In the genomic region with DNA sequence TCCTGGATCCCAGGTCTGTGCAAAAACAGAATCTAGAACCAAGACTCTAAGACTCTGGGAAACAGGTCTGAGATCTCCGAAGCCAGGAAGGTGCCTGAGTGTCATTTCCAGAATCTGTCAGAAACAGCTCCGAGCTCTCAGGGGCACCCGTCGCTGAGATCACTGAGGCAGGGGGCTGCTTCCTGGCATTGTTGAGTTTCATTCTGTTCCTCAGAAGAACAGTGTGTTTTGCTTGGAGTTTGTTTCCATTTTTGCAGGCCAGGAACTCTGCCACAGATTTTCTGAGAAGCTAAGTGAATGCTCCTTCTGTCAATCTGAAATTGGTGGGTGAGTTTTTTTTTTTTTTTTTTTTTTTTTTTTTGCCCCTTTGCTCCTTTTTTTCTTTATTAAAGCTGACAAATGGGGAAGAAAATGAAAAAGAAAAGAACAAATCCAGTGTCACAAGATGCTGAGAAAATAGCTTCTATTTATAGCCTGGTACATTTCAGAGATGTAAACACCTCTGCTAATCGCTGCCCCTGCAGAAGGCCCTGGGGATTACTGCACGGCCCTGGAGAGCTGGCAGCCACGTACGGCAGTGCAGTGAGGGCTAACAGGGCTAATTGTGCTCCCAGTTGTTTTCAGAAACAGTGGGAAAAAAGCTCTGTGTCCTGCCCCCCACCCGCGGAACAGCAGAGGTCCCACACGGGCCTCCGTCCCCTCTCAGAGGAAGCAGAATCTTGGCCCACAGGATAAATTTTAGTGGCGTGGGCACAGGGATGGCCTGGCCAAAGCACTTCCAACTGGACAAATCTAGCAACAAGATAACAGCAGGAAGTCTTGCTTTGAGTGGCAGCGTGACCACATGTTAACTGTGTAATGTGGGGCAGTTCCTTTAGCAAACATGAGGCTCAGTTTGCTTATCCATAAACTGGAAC, we compare ENCODE assay signal across 11 cellular contexts.
A peak's percentile ranks its signal among the peaks of the same experiment; 100 is the strongest.
DNase-seq lines count a peak whose midpoint lies in the region; ATAC-seq and TF ChIP-seq lines count a peak whose summit lies in the region.
"Had no signal": no experiment of that assay in that cellular context is flagged by ENCODE, and none has a peak within 500 bp of the region (broad histone marks: within the 10 kb centered on the region; RNA-seq: fewer than 3 reads in every experiment).

No MANE protein-coding gene starts in this region.

- no peaks in the 10 kb centered on the region for H3K27me3 Mint-ChIP-seq in stimulated activated memory B cell treated with anti-CD40 and anti-IgM and Interleukin-4, amounts not matched to agents 10 μg/mL and 1 μg/mL and 100 μg/mL, for 72 hours
- no peaks in the 10 kb centered on the region for H3K27me3 Mint-ChIP-seq in activated T-helper 1 cell treated with anti-CD3 and anti-CD28 coated beads, Interleukin-12 subunit alpha, Interleukin-12 subunit beta, Interleukin-2, Interleukin-4 antibody, amounts not matched to agents 30 ng/mL and 10 ng/mL and 1 ng/mL, durations not matched to agents 14 hours and 24 hours and 36 hours (ENCODE audit: insufficient read depth)
- H3K27me3 Mint-ChIP-seq: central memory CD8-positive, alpha-beta T cell had no signal

- TF ChIP-seq POLR2A in gastrocnemius medialis (IDR thresholded peaks at IDR 0.05): no peak

- peaks cover 0 to 2% (median 0%) of the 10 kb centered on the region in 3 donors for H3K27me3 ChIP-seq in gastrocnemius medialis
- peaks cover 5% of the 10 kb centered on the region for H3K27me3 ChIP-seq in lower lobe of right lung (ENCODE audit: low read depth)

- H3K4me3 ChIP-seq in gastrocnemius medialis (no peak overlapping the region), lower lobe of right lung (no peak overlapping the region)

- peak; percentile 57 for DNase-seq in HCEC 1CT
- peak; percentile 37 to 44 for DNase-seq in SHP77 (lab: John Stamatoyannopoulos, UW)
- DNase-seq in globus pallidus (ENCODE audit: low spot score): peak; percentile 16
- peak; percentile 39 to 46 for DNase-seq in gastrocnemius medialis
- DNase-seq in lower lobe of right lung: no peak
- no peak for DNase-seq in activated T-helper 1 cell treated with anti-CD3 and anti-CD28 coated beads, Interleukin-12 subunit alpha, Interleukin-12 subunit beta, Interleukin-2, Interleukin-4 antibody, amounts not matched to agents 30 ng/mL and 10 ng/mL and 1 ng/mL, durations not matched to agents 14 hours and 24 hours and 36 hours (ENCODE audit: low spot score)
- DNase-seq in kidney glomerular epithelial cell (lab: John Stamatoyannopoulos, UW): no peak
- DNase-seq: activated CD4-positive, alpha-beta T cell treated with anti-CD3 and anti-CD28 coated beads for 4 hours had no signal

- H3K27ac Mint-ChIP-seq in stimulated activated memory B cell treated with anti-CD40 and anti-IgM and Interleukin-4, amounts not matched to agents 10 μg/mL and 1 μg/mL and 100 μg/mL, for 72 hours: no peak overlapping the region
- no peak overlapping the region for H3K27ac Mint-ChIP-seq in activated T-helper 1 cell treated with anti-CD3 and anti-CD28 coated beads, Interleukin-12 subunit alpha, Interleukin-12 subunit beta, Interleukin-2, Interleukin-4 antibody, amounts not matched to agents 30 ng/mL and 10 ng/mL and 1 ng/mL, durations not matched to agents 14 hours and 24 hours and 36 hours

- H3K27ac ChIP-seq in gastrocnemius medialis (peak overlapping the region; percentile 74 to 90 (median 80)), lower lobe of right lung (no peak overlapping the region)

- no peaks in the 10 kb centered on the region for H3K36me3 ChIP-seq in gastrocnemius medialis
- H3K36me3 ChIP-seq in lower lobe of right lung: no peaks in the 10 kb centered on the region

- H3K9me3 ChIP-seq in gastrocnemius medialis: no peaks in the 10 kb centered on the region
- H3K9me3 ChIP-seq in lower lobe of right lung: no peaks in the 10 kb centered on the region

- H3K4me1 Mint-ChIP-seq in stimulated activated memory B cell treated with anti-CD40 and anti-IgM and Interleukin-4, amounts not matched to agents 10 μg/mL and 1 μg/mL and 100 μg/mL, for 72 hours: no peaks in the 10 kb centered on the region
- H3K4me1 Mint-ChIP-seq in activated T-helper 1 cell treated with anti-CD3 and anti-CD28 coated beads, Interleukin-12 subunit alpha, Interleukin-12 subunit beta, Interleukin-2, Interleukin-4 antibody, amounts not matched to agents 30 ng/mL and 10 ng/mL and 1 ng/mL, durations not matched to agents 14 hours and 24 hours and 36 hours (ENCODE audit: low read depth): no peaks in the 10 kb centered on the region
- H3K4me1 Mint-ChIP-seq: central memory CD8-positive, alpha-beta T cell had no signal

- ATAC-seq in gastrocnemius medialis (peak; percentile 85 to 93), lower lobe of right lung (no peak)
- no peak for ATAC-seq in stimulated activated memory B cell treated with anti-CD40 and anti-IgM and Interleukin-4, amounts not matched to agents 10 μg/mL and 1 μg/mL and 100 μg/mL, for 72 hours
- ATAC-seq: Panc1 had no signal

- intact Hi-C loops in gastrocnemius medialis (cut with DNase I; ENCODE audit: low total_unique reads): loop anchor here (5.0 kb wide), 1 partner anchor 87 kb away; no protein-coding TSS in a partner anchor
- intact Hi-C loops in lower lobe of right lung (cut with DNase I): no loop called here
- intact Hi-C loops in activated T-helper 1 cell treated with anti-CD3 and anti-CD28 coated beads, Interleukin-12 subunit alpha, Interleukin-12 subunit beta, Interleukin-2, Interleukin-4 antibody, amounts not matched to agents 30 ng/mL and 10 ng/mL and 1 ng/mL, durations not matched to agents 14 hours and 24 hours and 36 hours (cut with micrococcal nuclease): no loop called here

- H3K36me3 Mint-ChIP-seq in stimulated activated memory B cell treated with anti-CD40 and anti-IgM and Interleukin-4, amounts not matched to agents 10 μg/mL and 1 μg/mL and 100 μg/mL, for 72 hours: no peaks in the 10 kb centered on the region
- H3K36me3 Mint-ChIP-seq in activated T-helper 1 cell treated with anti-CD3 and anti-CD28 coated beads, Interleukin-12 subunit alpha, Interleukin-12 subunit beta, Interleukin-2, Interleukin-4 antibody, amounts not matched to agents 30 ng/mL and 10 ng/mL and 1 ng/mL, durations not matched to agents 14 hours and 24 hours and 36 hours (ENCODE audit: low read depth): no peaks in the 10 kb centered on the region

- H3K4me1 ChIP-seq in gastrocnemius medialis (peaks cover 17 to 18% of the 10 kb centered on the region in 2 donors), lower lobe of right lung (peaks cover 4% of the 10 kb centered on the region)

- H3K9me3 Mint-ChIP-seq in stimulated activated memory B cell treated with anti-CD40 and anti-IgM and Interleukin-4, amounts not matched to agents 10 μg/mL and 1 μg/mL and 100 μg/mL, for 72 hours: peaks cover 6% of the 10 kb centered on the region
- H3K9me3 Mint-ChIP-seq in activated T-helper 1 cell treated with anti-CD3 and anti-CD28 coated beads, Interleukin-12 subunit alpha, Interleukin-12 subunit beta, Interleukin-2, Interleukin-4 antibody, amounts not matched to agents 30 ng/mL and 10 ng/mL and 1 ng/mL, durations not matched to agents 14 hours and 24 hours and 36 hours: no peaks in the 10 kb centered on the region

- in situ Hi-C loops in gastrocnemius medialis (cut with MboI; ENCODE audit: low sequenced_read_pairs in 4 of 4): no loop called here

- H3K4me3 Mint-ChIP-seq in stimulated activated memory B cell treated with anti-CD40 and anti-IgM and Interleukin-4, amounts not matched to agents 10 μg/mL and 1 μg/mL and 100 μg/mL, for 72 hours: no peak overlapping the region
- no peak overlapping the region for H3K4me3 Mint-ChIP-seq in activated T-helper 1 cell treated with anti-CD3 and anti-CD28 coated beads, Interleukin-12 subunit alpha, Interleukin-12 subunit beta, Interleukin-2, Interleukin-4 antibody, amounts not matched to agents 30 ng/mL and 10 ng/mL and 1 ng/mL, durations not matched to agents 14 hours and 24 hours and 36 hours
- H3K4me3 Mint-ChIP-seq: central memory CD8-positive, alpha-beta T cell had no signal

- TF ChIP-seq CTCF in gastrocnemius medialis (IDR thresholded peaks at IDR 0.05 in 4 of 5, conservative IDR thresholded peaks at IDR 0.05 in 1 of 5): no peak
- TF ChIP-seq CTCF in lower lobe of right lung (IDR thresholded peaks at IDR 0.05): no peak

Comparison
In these comparisons a context has a peak if more than half of its experiments do, and no peak if none do; other contexts are left out.
1. DNase-seq: peak in HCEC 1CT (single experiment), SHP77 (2 of 2), globus pallidus (single experiment) and gastrocnemius medialis (2 of 2); none in lower lobe of right lung (single experiment), activated T-helper 1 cell treated with anti-CD3 and anti-CD28 coated beads, Interleukin-12 subunit alpha, Interleukin-12 subunit beta, Interleukin-2, Interleukin-4 antibody, amounts not matched to agents 30 ng/mL and 10 ng/mL and 1 ng/mL, durations not matched to agents 14 hours and 24 hours and 36 hours (single experiment) and kidney glomerular epithelial cell (single experiment).
2. ATAC-seq: peak in gastrocnemius medialis (2 of 2); none in stimulated activated memory B cell treated with anti-CD40 and anti-IgM and Interleukin-4, amounts not matched to agents 10 μg/mL and 1 μg/mL and 100 μg/mL, for 72 hours (single experiment) and lower lobe of right lung (0 of 2).